Comparison of ENCODE assay signal across 8 cellular contexts in genomic region chr9:113349434-113350337, GRCh38. TPM values are rescaled to one million over a fixed set of nuclear protein-coding genes. Genes with fewer than 3 reads are reported as not detected.
DNase-seq lines count a peak whose midpoint lies in the region; ATAC-seq and TF ChIP-seq lines count a peak whose summit lies in the region.

TSS of gene BSPRY (plus strand) at chr9:113349541. CDS start at chr9:113349580, 39 bp downstream.

- no peak for TF ChIP-seq CTCF in Calu3 (IDR thresholded peaks at IDR 0.05; ENCODE audit: unreplicated experiment)

- ATAC-seq in GM21526 (IDR thresholded peaks at IDR 0.05; ENCODE audit: low FRiP score, unreplicated experiment): peak; percentile 45
- peak; percentile 49 for ATAC-seq in activated naive CD8-positive, alpha-beta T cell treated with anti-CD3 and anti-CD28 coated beads, Interleukin-2, amount 50 U/mL, for 24 hours

- peaks cover 12% of the 10 kb centered on the region for H3K36me3 Mint-ChIP-seq in Calu3 (ENCODE audit: insufficient read depth, unreplicated experiment)
- H3K36me3 Mint-ChIP-seq in activated naive CD8-positive, alpha-beta T cell treated with anti-CD3 and anti-CD28 coated beads, Interleukin-2, amount 50 U/mL, for 24 hours (ENCODE audit: low read depth): no peaks in the 10 kb centered on the region

- no peaks in the 10 kb centered on the region for H3K27me3 Mint-ChIP-seq in Calu3 (ENCODE audit: unreplicated experiment)
- peaks cover 14% of the 10 kb centered on the region for H3K27me3 Mint-ChIP-seq in activated naive CD8-positive, alpha-beta T cell treated with anti-CD3 and anti-CD28 coated beads, Interleukin-2, amount 50 U/mL, for 24 hours

- H3K9me3 Mint-ChIP-seq in Calu3 (ENCODE audit: low read depth, unreplicated experiment): no peaks in the 10 kb centered on the region
- no peaks in the 10 kb centered on the region for H3K9me3 Mint-ChIP-seq in activated naive CD8-positive, alpha-beta T cell treated with anti-CD3 and anti-CD28 coated beads, Interleukin-2, amount 50 U/mL, for 24 hours

- intact Hi-C loops in Calu3 (cut with micrococcal nuclease; ENCODE audit: unreplicated experiment): no loop called here

- DNase-seq in Calu3 (peak; percentile 57), NOMO-1 (lab: John Stamatoyannopoulos, UW; ENCODE audit: unreplicated experiment in 2 of 2) (peak; percentile 33 to 56), iPS-NIHi11 (ENCODE audit: low spot score) (peak; percentile 93), NCI-H2029 treated with DMSO at 0.1 percent for 48 hours (lab: John Stamatoyannopoulos, UW) (no peak), NCI-H2029 (lab: John Stamatoyannopoulos, UW) (no peak)
- peak; percentile 36 for DNase-seq in activated naive CD8-positive, alpha-beta T cell treated with anti-CD3 and anti-CD28 coated beads, Interleukin-2, amount 50 U/mL, for 24 hours
- peak in 2 of 3 donors; percentile 5 to 10 for DNase-seq in stimulated activated CD4-positive, alpha-beta T cell treated with anti-CD3 and anti-CD28 coated beads, TNF-alpha, amount 100 ng/mL, for 1 hour (ENCODE audit: low read depth in 3 of 3, low spot score in 1 of 3)

- no TSS peak for BruUV-seq in Calu3 (replicated peaks; lab: Mats Ljungman, UMichigan)

- H3K4me1 Mint-ChIP-seq in Calu3 (ENCODE audit: low read depth, unreplicated experiment): peaks cover 31% of the 10 kb centered on the region
- peaks cover 63% of the 10 kb centered on the region for H3K4me1 Mint-ChIP-seq in activated naive CD8-positive, alpha-beta T cell treated with anti-CD3 and anti-CD28 coated beads, Interleukin-2, amount 50 U/mL, for 24 hours

- CTCF ChIA-PET in Calu3 (lab: Charles Lee): no interaction called here

- H3K4me3 Mint-ChIP-seq in Calu3 (ENCODE audit: low read depth, unreplicated experiment): peak within 1 kb of the TSS; percentile 67
- H3K4me3 Mint-ChIP-seq in activated naive CD8-positive, alpha-beta T cell treated with anti-CD3 and anti-CD28 coated beads, Interleukin-2, amount 50 U/mL, for 24 hours: peak within 1 kb of the TSS; percentile 84

- H3K27ac Mint-ChIP-seq in Calu3 (ENCODE audit: unreplicated experiment): peak within 1 kb of the TSS; percentile 16
- peak within 1 kb of the TSS; percentile 94 for H3K27ac Mint-ChIP-seq in activated naive CD8-positive, alpha-beta T cell treated with anti-CD3 and anti-CD28 coated beads, Interleukin-2, amount 50 U/mL, for 24 hours

RNA-seq across cellular contexts. Expression of gene BSPRY, which starts in this region (rescaled TPM):
- total RNA-seq in Calu3 (2022): 14.5 and 17.4 TPM in 2 replicates

Comparison
In these comparisons a context has a peak if more than half of its experiments do, and no peak if none do; other contexts are left out.
1. DNase-seq: peak in Calu3 (single experiment), NOMO-1 (2 of 2), activated naive CD8-positive, alpha-beta T cell treated with anti-CD3 and anti-CD28 coated beads, Interleukin-2, amount 50 U/mL, for 24 hours (single experiment), iPS-NIHi11 (single experiment) and stimulated activated CD4-positive, alpha-beta T cell treated with anti-CD3 and anti-CD28 coated beads, TNF-alpha, amount 100 ng/mL, for 1 hour (2 of 3); none in NCI-H2029 treated with DMSO at 0.1 percent for 48 hours (single experiment) and NCI-H2029 (single experiment).